ENCODE assay signal across 9 cellular contexts in the genomic region with DNA sequence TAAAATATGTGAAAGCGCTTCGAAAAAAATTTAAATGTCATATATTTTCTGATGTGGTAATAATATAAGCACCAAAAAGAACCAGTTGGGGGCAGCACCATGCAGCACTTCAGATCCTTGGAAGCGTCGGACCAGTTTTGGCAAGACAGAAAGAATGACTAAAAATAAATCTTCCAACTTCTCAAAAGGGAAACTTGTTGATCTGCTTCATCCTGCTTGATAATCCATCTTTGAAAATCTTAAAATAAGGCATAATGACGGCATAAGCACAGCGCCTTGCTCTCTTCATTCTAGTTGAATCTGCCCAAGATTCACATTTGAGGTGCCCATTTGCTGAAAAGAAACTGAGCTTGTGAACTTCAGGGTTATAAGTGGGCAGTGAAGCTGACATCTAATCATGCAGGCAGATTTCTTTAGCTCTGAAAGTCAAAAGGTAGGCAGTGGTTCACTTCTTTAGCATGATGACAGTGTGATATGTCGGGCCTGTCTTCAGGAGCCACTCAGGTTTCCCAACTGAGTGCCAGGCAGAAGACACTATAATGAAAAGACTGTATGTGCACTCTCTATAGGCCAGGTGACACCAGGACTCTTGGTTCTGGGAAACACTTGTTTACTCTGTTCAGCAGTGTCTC. TPM values are rescaled to one million over a fixed set of nuclear protein-coding genes. Genes with fewer than 3 reads are reported as not detected.
DNase-seq lines count a peak whose midpoint lies in the region; ATAC-seq and TF ChIP-seq lines count a peak whose summit lies in the region.
"Had no signal": no experiment of that assay in that cellular context is flagged by ENCODE, and none has a peak within 500 bp of the region (broad histone marks: within the 10 kb centered on the region; RNA-seq: fewer than 3 reads in every experiment).

No MANE protein-coding gene starts in this region.

- H3K9me3 ChIP-seq in esophagus squamous epithelium (no peaks in the 10 kb centered on the region), thyroid gland (no peaks in the 10 kb centered on the region)

- no peaks in the 10 kb centered on the region for H3K9me3 Mint-ChIP-seq in activated CD8-positive, alpha-beta T cell treated with anti-CD3 and anti-CD28 coated beads, Interleukin-2, amount 10 ng/mL, durations not matched to agents 7 days and 5 days (ENCODE audit: insufficient read depth)
- no peaks in the 10 kb centered on the region for H3K9me3 Mint-ChIP-seq in nephron
- H3K9me3 Mint-ChIP-seq: stimulated activated naive CD8-positive, alpha-beta T cell treated with anti-CD3 and anti-CD28 coated beads, Interleukin-15, Interleukin-2, amounts not matched to agents 100 ng/mL and 50 ng/mL, for 24 hours had no signal

- H3K4me1 ChIP-seq in ACC112 (ENCODE audit: control insufficient read depth, insufficient read depth, low read length, unreplicated experiment) (peaks cover 11% of the 10 kb centered on the region), esophagus squamous epithelium (peaks cover 14 to 46% (median 17%) of the 10 kb centered on the region in 3 donors), thyroid gland (peaks cover 7 to 14% of the 10 kb centered on the region in 2 donors)

- DNase-seq in NCI-H446 (lab: John Stamatoyannopoulos, UW) = peak; percentile 54 to 67
- DNase-seq in activated CD8-positive, alpha-beta T cell treated with anti-CD3 and anti-CD28 coated beads, Interleukin-2, amount 10 ng/mL, durations not matched to agents 7 days and 5 days = peak; percentile 68
- DNase-seq in esophagus squamous epithelium (lab: John Stamatoyannopoulos, UW) = no peak
- DNase-seq in thyroid gland = peak; percentile 68 to 77

- H3K27ac Mint-ChIP-seq in activated CD8-positive, alpha-beta T cell treated with anti-CD3 and anti-CD28 coated beads, Interleukin-2, amount 10 ng/mL, durations not matched to agents 7 days and 5 days = no peak overlapping the region
- peak overlapping the region; percentile 13 to 74 (median 65) for H3K27ac Mint-ChIP-seq in nephron
- H3K27ac Mint-ChIP-seq: stimulated activated naive CD8-positive, alpha-beta T cell treated with anti-CD3 and anti-CD28 coated beads, Interleukin-15, Interleukin-2, amounts not matched to agents 100 ng/mL and 50 ng/mL, for 24 hours had no signal

- H3K4me3 Mint-ChIP-seq in activated CD8-positive, alpha-beta T cell treated with anti-CD3 and anti-CD28 coated beads, Interleukin-2, amount 10 ng/mL, durations not matched to agents 7 days and 5 days = no peak overlapping the region
- no peak overlapping the region for H3K4me3 Mint-ChIP-seq in nephron
- H3K4me3 Mint-ChIP-seq: stimulated activated naive CD8-positive, alpha-beta T cell treated with anti-CD3 and anti-CD28 coated beads, Interleukin-15, Interleukin-2, amounts not matched to agents 100 ng/mL and 50 ng/mL, for 24 hours had no signal

- H3K4me1 Mint-ChIP-seq in activated CD8-positive, alpha-beta T cell treated with anti-CD3 and anti-CD28 coated beads, Interleukin-2, amount 10 ng/mL, durations not matched to agents 7 days and 5 days (ENCODE audit: low read depth) = peaks cover 6% of the 10 kb centered on the region
- H3K4me1 Mint-ChIP-seq in nephron = peaks cover 21% of the 10 kb centered on the region

- CTCF ChIA-PET in activated CD8-positive, alpha-beta T cell treated with anti-CD3 and anti-CD28 coated beads, Interleukin-2, amount 10 ng/mL, durations not matched to agents 7 days and 5 days (lab: Charles Lee) = interaction anchor here (0.6 to 9.6 kb wide), 28 partner anchors 10 to 346 kb away, joined by 3 to 218 read pairs (median 4); a partner anchor contains a TSS

- H3K27me3 ChIP-seq in ACC112 (ENCODE audit: insufficient read depth, low read length) (no peaks in the 10 kb centered on the region), esophagus squamous epithelium (no peaks in the 10 kb centered on the region), thyroid gland (no peaks in the 10 kb centered on the region)

- TF ChIP-seq POLR2A in esophagus squamous epithelium (IDR thresholded peaks at IDR 0.05) (no peak), thyroid gland (IDR thresholded peaks at IDR 0.05) (no peak)

- no peaks in the 10 kb centered on the region for H3K27me3 Mint-ChIP-seq in activated CD8-positive, alpha-beta T cell treated with anti-CD3 and anti-CD28 coated beads, Interleukin-2, amount 10 ng/mL, durations not matched to agents 7 days and 5 days (ENCODE audit: low read depth)
- H3K27me3 Mint-ChIP-seq in nephron (ENCODE audit: low read depth) = no peaks in the 10 kb centered on the region
- H3K27me3 Mint-ChIP-seq: stimulated activated naive CD8-positive, alpha-beta T cell treated with anti-CD3 and anti-CD28 coated beads, Interleukin-15, Interleukin-2, amounts not matched to agents 100 ng/mL and 50 ng/mL, for 24 hours had no signal

- WGBS in esophagus squamous epithelium, 2 donors = 10% methylated on average over 7 of the region's 7 CpGs
- WGBS in thyroid gland, 2 donors = 25% methylated on average over 7 of the region's 7 CpGs

- intact Hi-C loops in esophagus squamous epithelium (cut with DNase I) = loop anchor here (2.0 kb wide), 1 partner anchor 133 kb away; no protein-coding TSS in a partner anchor
- intact Hi-C loops in thyroid gland (cut with DNase I) = loop anchor here (2.0 to 5.0 kb wide), 2 partner anchors 133 to 212 kb away; no protein-coding TSS in a partner anchor

- no peaks in the 10 kb centered on the region for H3K79me2 ChIP-seq in ACC112 (ENCODE audit: control insufficient read depth, insufficient read depth, low read length, unreplicated experiment)

- H3K36me3 ChIP-seq in ACC112 (ENCODE audit: insufficient read depth, low read length) (no peaks in the 10 kb centered on the region), esophagus squamous epithelium (no peaks in the 10 kb centered on the region), thyroid gland (no peaks in the 10 kb centered on the region)

- ATAC-seq in activated CD8-positive, alpha-beta T cell treated with anti-CD3 and anti-CD28 coated beads, Interleukin-2, amount 10 ng/mL, durations not matched to agents 7 days and 5 days = peak; percentile 74
- ATAC-seq in GM21825 (IDR thresholded peaks at IDR 0.05; ENCODE audit: unreplicated experiment) = no peak

- H3K27ac ChIP-seq in ACC112 (ENCODE audit: low read depth, low read length) = no peak overlapping the region
- peak overlapping the region; percentile 71 to 87 (median 86) for H3K27ac ChIP-seq in esophagus squamous epithelium
- peak overlapping the region; percentile 64 to 74 (median 72) for H3K27ac ChIP-seq in thyroid gland

- H2AFZ ChIP-seq in ACC112 (ENCODE audit: low read length, unreplicated experiment) = peak overlapping the region; percentile 90

- TF ChIP-seq CTCF in GM12874 (IDR thresholded peaks at IDR 0.05; ENCODE audit: insufficient read depth, low read depth, low read length) (peak; percentile 36; the same call in 1 of the 2 replicates), esophagus squamous epithelium (IDR thresholded peaks at IDR 0.05) (peak; percentile 54 to 82 (median 71)), nephron (IDR thresholded peaks at IDR 0.05; ENCODE audit: unreplicated experiment in 3 of 3) (peak; percentile 68 to 75 (median 74)), thyroid gland (IDR thresholded peaks at IDR 0.05) (peak; percentile 21 to 77 (median 70))

- no peaks in the 10 kb centered on the region for H3K36me3 Mint-ChIP-seq in activated CD8-positive, alpha-beta T cell treated with anti-CD3 and anti-CD28 coated beads, Interleukin-2, amount 10 ng/mL, durations not matched to agents 7 days and 5 days (ENCODE audit: low read depth)
- no peaks in the 10 kb centered on the region for H3K36me3 Mint-ChIP-seq in nephron (ENCODE audit: low read depth)

- POLR2A ChIA-PET in activated CD8-positive, alpha-beta T cell treated with anti-CD3 and anti-CD28 coated beads, Interleukin-2, amount 10 ng/mL, durations not matched to agents 7 days and 5 days (lab: Charles Lee) = interaction anchor here (0.9 to 2.4 kb wide), 2 partner anchors 133 to 162 kb away, joined by 3 to 7 read pairs; a partner anchor contains a TSS

- peak overlapping the region; percentile 49; the same call in 1 of the 2 replicates for H3K4me3 ChIP-seq in ACC112 (ENCODE audit: low read depth, low read length)
- peak overlapping the region in 1 of 4 donors; percentile 25 for H3K4me3 ChIP-seq in esophagus squamous epithelium
- H3K4me3 ChIP-seq in thyroid gland (replicated peaks in 1 of 3) = no peak overlapping the region

RNA-seq across cellular contexts. Expression of a gene that starts 19.8 kb away (rescaled TPM):
- 10 to 100 TPM; 59.8 to 61.8 TPM for total RNA-seq in activated CD8-positive, alpha-beta T cell treated with anti-CD3 and anti-CD28 coated beads, Interleukin-2, amount 10 ng/mL, durations not matched to agents 7 days and 5 days
- total RNA-seq in esophagus squamous epithelium (10 to 100 TPM in 3 of 4 donors, 1 to 10 TPM in 1; 8.4 to 23.5 (median 19.1) TPM), thyroid gland (10 to 100 TPM; 23.7 to 45.9 (median 31.7) TPM)

RNA-seq across cellular contexts. Expression of a gene that starts 20.0 kb away (rescaled TPM):
- 10 to 100 TPM; 25.4 to 25.9 TPM for total RNA-seq in activated CD8-positive, alpha-beta T cell treated with anti-CD3 and anti-CD28 coated beads, Interleukin-2, amount 10 ng/mL, durations not matched to agents 7 days and 5 days
- total RNA-seq in esophagus squamous epithelium (10 to 100 TPM in 1 of 4 donors, 1 to 10 TPM in 3; 6.4 to 11.4 (median 9.1) TPM), thyroid gland (10 to 100 TPM; 15.7 to 19.8 (median 17.8) TPM)

RNA-seq across cellular contexts. Expression of a gene that starts 33.3 kb away (rescaled TPM):
- total RNA-seq in activated CD8-positive, alpha-beta T cell treated with anti-CD3 and anti-CD28 coated beads, Interleukin-2, amount 10 ng/mL, durations not matched to agents 7 days and 5 days = 10 to 100 TPM; 16.8 TPM
- total RNA-seq in esophagus squamous epithelium (1 to 10 TPM; 4.0 to 4.8 (median 4.6) TPM), thyroid gland (1 to 10 TPM in 2 of 4 donors, under 1 TPM in 2; 0.27 to 3.5 (median 1.1) TPM)
